Comparison of ENCODE assay signal across 13 cellular contexts in genomic region chr10:112390125-112390703, GRCh38. TPM values are rescaled to one million over a fixed set of nuclear protein-coding genes. Genes with fewer than 3 reads are reported as not detected.
A peak's percentile ranks its signal among the peaks of the same experiment; 100 is the strongest.
DNase-seq lines count a peak whose midpoint lies in the region; ATAC-seq, FAIRE-seq and TF ChIP-seq lines count a peak whose summit lies in the region.
"Had no signal": no experiment of that assay in that cellular context is flagged by ENCODE, and none has a peak within 500 bp of the region (broad histone marks: within the 10 kb centered on the region; RNA-seq: fewer than 3 reads in every experiment).

No MANE protein-coding gene starts in this region.

- H3K27ac ChIP-seq in pancreas: no peak overlapping the region

- H3K27me3 ChIP-seq in Caco-2 (replicated peaks; ENCODE audit: control insufficient read depth, insufficient read depth, low read length) (no peaks in the 10 kb centered on the region), pancreas (no peaks in the 10 kb centered on the region)
- H3K27me3 ChIP-seq: adrenal gland, testis had no signal

- POLR2A ChIA-PET in Caco-2 (lab: Charles Lee): no interaction called here
- POLR2A ChIA-PET in activated CD4-positive, alpha-beta memory T cell treated with anti-CD3 and anti-CD28 coated beads, Interleukin-2, amount 10 ng/mL, durations not matched to agents 7 days and 5 days (lab: Charles Lee): interaction anchor here (1.2 to 7.6 kb wide), 4 partner anchors 11 to 57 kb away, joined by 3 to 81 read pairs (median 8); partner anchors contain the start of genes ACSL5, VTI1A and ZDHHC6

- H3K27me3 Mint-ChIP-seq in Caco-2 (ENCODE audit: insufficient read depth, unreplicated experiment): no peaks in the 10 kb centered on the region
- H3K27me3 Mint-ChIP-seq in activated CD4-positive, alpha-beta memory T cell treated with anti-CD3 and anti-CD28 coated beads, Interleukin-2, amount 10 ng/mL, durations not matched to agents 7 days and 5 days: no peaks in the 10 kb centered on the region
- H3K27me3 Mint-ChIP-seq: T-cell had no signal

- DNase-seq in Caco-2 (no peak), GM19239 (ENCODE audit: insufficient read length, low spot score) (no peak), pancreas (no peak), GF-D8 (lab: John Stamatoyannopoulos, UW) (no peak), NCI-H748 treated with DMSO at 0.1 percent for 48 hours (lab: John Stamatoyannopoulos, UW) (no peak), kidney tubule cell (ENCODE audit: low spot score) (no peak)
- DNase-seq in activated CD4-positive, alpha-beta memory T cell treated with anti-CD3 and anti-CD28 coated beads, Interleukin-2, amount 10 ng/mL, durations not matched to agents 7 days and 5 days: no peak
- DNase-seq: COR-L47, NCI-H345, sigmoid colon, testis had no signal

- H3K27ac Mint-ChIP-seq in Caco-2 (ENCODE audit: unreplicated experiment): peak overlapping the region; percentile 59
- peak overlapping the region; percentile 52 for H3K27ac Mint-ChIP-seq in activated CD4-positive, alpha-beta memory T cell treated with anti-CD3 and anti-CD28 coated beads, Interleukin-2, amount 10 ng/mL, durations not matched to agents 7 days and 5 days

- ATAC-seq in pancreas: no peak

- TF ChIP-seq CTCF in Caco-2 (IDR thresholded peaks at IDR 0.05; ENCODE audit: insufficient read depth in 1 of 2, low read depth in 1 of 2, low read length in 1 of 2, severe bottlenecking in 1 of 2, unreplicated experiment in 1 of 2) (no peak), pancreas (IDR thresholded peaks at IDR 0.05) (no peak)

- FAIRE-seq in GM19239 (lab: Jason Lieb, UNC) (peak; percentile 56), pancreas (lab: Jason Lieb, UNC) (peak; percentile 70)

- peaks cover 81% of the 10 kb centered on the region for H3K4me1 ChIP-seq in Caco-2
- H3K4me1 ChIP-seq in pancreas: no peaks in the 10 kb centered on the region
- H3K4me1 ChIP-seq: adrenal gland, sigmoid colon, testis had no signal

- no TSS peak for BruUV-seq in Caco-2 (replicated peaks; lab: Mats Ljungman, UMichigan)

- H3K36me3 Mint-ChIP-seq in Caco-2 (ENCODE audit: insufficient read depth, unreplicated experiment): no peaks in the 10 kb centered on the region
- peaks cover 36% of the 10 kb centered on the region for H3K36me3 Mint-ChIP-seq in activated CD4-positive, alpha-beta memory T cell treated with anti-CD3 and anti-CD28 coated beads, Interleukin-2, amount 10 ng/mL, durations not matched to agents 7 days and 5 days (ENCODE audit: low read depth)

- WGBS in pancreas, 2 donors: 88 to 89% methylated on average over 3 of the region's 3 CpGs

- H3K4me3 ChIP-seq in Caco-2 (ENCODE audit: low read depth, low read length): no peak overlapping the region
- no peak overlapping the region for H3K4me3 ChIP-seq in pancreas
- H3K4me3 ChIP-seq: adrenal gland, sigmoid colon, testis had no signal

- no peaks in the 10 kb centered on the region; the same call in 1 of the 2 replicates for H3K36me3 ChIP-seq in Caco-2 (ENCODE audit: control insufficient read depth, insufficient read depth, low read length)
- no peaks in the 10 kb centered on the region for H3K36me3 ChIP-seq in pancreas
- H3K36me3 ChIP-seq: adrenal gland, sigmoid colon had no signal

- no peak overlapping the region for H3K4me3 Mint-ChIP-seq in Caco-2 (ENCODE audit: unreplicated experiment)
- no peak overlapping the region for H3K4me3 Mint-ChIP-seq in activated CD4-positive, alpha-beta memory T cell treated with anti-CD3 and anti-CD28 coated beads, Interleukin-2, amount 10 ng/mL, durations not matched to agents 7 days and 5 days

- CTCF ChIA-PET in Caco-2 (lab: Charles Lee): no interaction called here
- CTCF ChIA-PET in activated CD4-positive, alpha-beta memory T cell treated with anti-CD3 and anti-CD28 coated beads, Interleukin-2, amount 10 ng/mL, durations not matched to agents 7 days and 5 days (lab: Charles Lee): interaction anchor here (0.8 to 1.5 kb wide), 4 partner anchors 10 to 81 kb away, joined by 3 to 6 read pairs (median 3); partner anchors contain the start of gene ACSL5

- peaks cover 8% of the 10 kb centered on the region for H3K9me3 Mint-ChIP-seq in Caco-2 (ENCODE audit: unreplicated experiment)
- no peaks in the 10 kb centered on the region for H3K9me3 Mint-ChIP-seq in activated CD4-positive, alpha-beta memory T cell treated with anti-CD3 and anti-CD28 coated beads, Interleukin-2, amount 10 ng/mL, durations not matched to agents 7 days and 5 days
- H3K9me3 Mint-ChIP-seq: T-cell had no signal

- peaks cover 44% of the 10 kb centered on the region for H3K4me1 Mint-ChIP-seq in Caco-2 (ENCODE audit: low read depth, unreplicated experiment)
- peaks cover 50% of the 10 kb centered on the region for H3K4me1 Mint-ChIP-seq in activated CD4-positive, alpha-beta memory T cell treated with anti-CD3 and anti-CD28 coated beads, Interleukin-2, amount 10 ng/mL, durations not matched to agents 7 days and 5 days

- intact Hi-C loops in Caco-2 (cut with micrococcal nuclease; ENCODE audit: unreplicated experiment): no loop called here
- intact Hi-C loops in pancreas (cut with DNase I): no loop called here

- H3K9me3 ChIP-seq in Caco-2 (no peaks in the 10 kb centered on the region), pancreas (no peaks in the 10 kb centered on the region)
- H3K9me3 ChIP-seq: adrenal gland, sigmoid colon, testis had no signal

RNA-seq across cellular contexts. Expression of gene ACSL5, which starts 16.3 kb away (rescaled TPM):
- 46.6 and 47.9 TPM in 2 replicates for total RNA-seq in Caco-2 (2022)
- 10 to 100 TPM; 55.0 to 55.1 TPM for total RNA-seq in activated CD4-positive, alpha-beta memory T cell treated with anti-CD3 and anti-CD28 coated beads, Interleukin-2, amount 10 ng/mL, durations not matched to agents 7 days and 5 days
- total RNA-seq in pancreas: 1 to 10 TPM; 2.2 to 7.2 (median 3.7) TPM
- 1 to 10 TPM; 2.4 to 5.7 TPM for polyA plus RNA-seq in pancreas

RNA-seq across cellular contexts. Expression of gene ZDHHC6, which starts 56.5 kb away (rescaled TPM):
- 47.4 and 48.8 TPM in 2 replicates for total RNA-seq in Caco-2 (2022)
- total RNA-seq in activated CD4-positive, alpha-beta memory T cell treated with anti-CD3 and anti-CD28 coated beads, Interleukin-2, amount 10 ng/mL, durations not matched to agents 7 days and 5 days: 10 to 100 TPM; 46.3 to 47.0 TPM
- total RNA-seq in pancreas: 10 to 100 TPM in 4 of 6 donors, 1 to 10 TPM in 2; 8.0 to 18.8 (median 10.9) TPM
- polyA plus RNA-seq in pancreas: 10 to 100 TPM; 19.2 to 39.2 TPM

RNA-seq across cellular contexts. Expression of gene VTI1A, which starts 56.8 kb away (rescaled TPM):
- 42.3 and 45.6 TPM in 2 replicates for total RNA-seq in Caco-2 (2022)
- total RNA-seq in activated CD4-positive, alpha-beta memory T cell treated with anti-CD3 and anti-CD28 coated beads, Interleukin-2, amount 10 ng/mL, durations not matched to agents 7 days and 5 days: 10 to 100 TPM; 32.9 to 37.3 TPM
- 10 to 100 TPM; 10.6 to 20.2 (median 13.6) TPM for total RNA-seq in pancreas
- 1 to 10 TPM; 7.3 to 8.7 TPM for polyA plus RNA-seq in pancreas
